18 cellular contexts compared by ENCODE assay signal in the genomic region with DNA sequence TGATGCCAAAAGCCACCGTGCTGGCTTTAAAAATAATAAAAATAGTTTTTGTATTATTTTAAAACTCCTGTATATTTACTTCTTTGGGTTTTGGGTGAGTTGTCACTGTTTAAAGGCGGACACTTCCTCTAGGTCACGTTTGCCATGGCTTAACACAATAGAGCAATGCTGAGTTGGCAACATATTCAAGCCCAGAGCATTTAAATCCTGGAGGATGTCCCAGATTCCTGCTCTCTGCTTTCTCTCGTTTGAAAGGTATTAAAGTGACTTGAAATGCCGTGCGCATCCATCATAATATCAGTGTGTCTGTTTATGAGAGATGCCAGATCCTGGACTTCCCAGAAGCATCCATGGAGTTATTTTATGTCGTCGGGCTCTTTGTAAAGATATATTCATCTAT.
DNase-seq lines count a peak whose midpoint lies in the region; FAIRE-seq and TF ChIP-seq lines count a peak whose summit lies in the region.
"Had no signal": no experiment of that assay in that cellular context is flagged by ENCODE, and none has a peak within 500 bp of the region (broad histone marks: within the 10 kb centered on the region; RNA-seq: fewer than 3 reads in every experiment).

No MANE protein-coding gene starts in this region.

- DNase-seq in G401 (ENCODE audit: low spot score) (peak; percentile 45), astrocyte of the cerebellum (ENCODE audit: low read depth) (peak; percentile 22), endothelial cell of umbilical vein (ENCODE audit: low read depth, low spot score) (peak; percentile 39), lung microvascular endothelial cell (ENCODE audit: low read depth in 2 of 2) (peak; percentile 50 to 83), posterior cingulate gyrus (no peak), NCI-H1436 (lab: John Stamatoyannopoulos, UW) (no peak), NCI-H1694 treated with DMSO at 0.1 percent for 48 hours (lab: John Stamatoyannopoulos, UW) (no peak)
- DNase-seq: CD8-positive, alpha-beta memory T cell; DMS79 treated with DMSO at 0.1 percent for 48 hours; GOT3; KBM-7; NCI-H1048; NCI-H146; NCI-H2081 treated with DMSO at 0.1 percent for 48 hours; NCI-H510A; NCI-H774 had no signal

- dilution Hi-C loops in endothelial cell of umbilical vein (cut with MboI; ENCODE audit: extremely low pct_ligation_motif_present, low sequenced_read_pairs) = no loop called here

- H4K20me1 ChIP-seq in endothelial cell of umbilical vein (replicated peaks; ENCODE audit: control insufficient read depth, extremely low read depth, insufficient read depth, low read length) = no peaks in the 10 kb centered on the region

- H3K4me1 ChIP-seq in endothelial cell of umbilical vein (ENCODE audit: control insufficient read depth, extremely low read depth, insufficient read depth, low read length) = no peaks in the 10 kb centered on the region
- H3K4me1 ChIP-seq: A549 had no signal

- in situ Hi-C loops in G401 (cut with HindIII; ENCODE audit: low sequenced_read_pairs) = no loop called here
- in situ Hi-C loops in astrocyte of the cerebellum (cut with HindIII; ENCODE audit: low sequenced_read_pairs) = no loop called here

- no peaks in the 10 kb centered on the region for H3K36me3 ChIP-seq in endothelial cell of umbilical vein (ENCODE audit: control insufficient read depth in 2 of 2, extremely low read depth in 1 of 2, insufficient read depth in 2 of 2, low read length in 2 of 2)

- H3K9ac ChIP-seq in endothelial cell of umbilical vein (replicated peaks; ENCODE audit: extremely low read depth, insufficient read depth, low read length) = no peak overlapping the region
- H3K9ac ChIP-seq: BLaER1 treated with 17β-estradiol and CSF1 and Interleukin-3, amounts not matched to agents 10 nM and 100 nM had no signal

- intact Hi-C loops in endothelial cell of umbilical vein (cut with micrococcal nuclease) = no loop called here
- intact Hi-C loops in posterior cingulate gyrus (cut with DNase I) = loop anchor here (10.0 kb wide), 1 partner anchor 98 kb away; no protein-coding TSS in a partner anchor

- H3K4me2 ChIP-seq in endothelial cell of umbilical vein (ENCODE audit: insufficient read depth, low read length) = no peak overlapping the region
- H3K4me2 ChIP-seq: A549; BLaER1 treated with 17β-estradiol and CSF1 and Interleukin-3, amounts not matched to agents 10 nM and 100 nM had no signal

- H3K9me1 ChIP-seq in endothelial cell of umbilical vein (replicated peaks; ENCODE audit: control insufficient read depth, extremely low read depth, insufficient read depth, low read length) = no peaks in the 10 kb centered on the region

- CTCF ChIA-PET in endothelial cell of umbilical vein (lab: Charles Lee) = interaction anchor here (4.2 kb wide), 1 partner anchor 11 kb away, joined by 29 read pairs; no protein-coding TSS in a partner anchor

- no peak for TF ChIP-seq POLR2A in endothelial cell of umbilical vein (IDR thresholded peaks at IDR 0.05; ENCODE audit: low read depth, low read length)

- TF ChIP-seq CTCF in astrocyte of the cerebellum (IDR thresholded peaks at IDR 0.05; ENCODE audit: low read depth, low read length, missing control alignments) = no peak
- no peak for TF ChIP-seq CTCF in endothelial cell of umbilical vein (IDR thresholded peaks at IDR 0.05; ENCODE audit: extremely low read depth in 1 of 2, insufficient read depth in 1 of 2, low read depth in 1 of 2, low read length in 2 of 2)

- BruUV-seq in endothelial cell of umbilical vein (replicated peaks; lab: Mats Ljungman, UMichigan) = no TSS peak

- no peaks in the 10 kb centered on the region for H3K27me3 ChIP-seq in endothelial cell of umbilical vein (ENCODE audit: control insufficient read depth in 2 of 2, insufficient read depth in 2 of 2, low read length in 2 of 2)
- H3K27me3 ChIP-seq: BLaER1 treated with 17β-estradiol and CSF1 and Interleukin-3, amounts not matched to agents 10 nM and 100 nM had no signal

- no peak overlapping the region for H2AFZ ChIP-seq in endothelial cell of umbilical vein (ENCODE audit: low read depth, low read length)

- H3K4me3 ChIP-seq in astrocyte of the cerebellum (ENCODE audit: low read depth, low read length) (no peak overlapping the region), endothelial cell of umbilical vein (replicated peaks in 1 of 3; ENCODE audit: insufficient read depth in 1 of 3, low read depth in 1 of 3, low read length in 3 of 3) (no peak overlapping the region)
- H3K4me3 ChIP-seq: A549; BLaER1 treated with 17β-estradiol and CSF1 and Interleukin-3, amounts not matched to agents 10 nM and 100 nM had no signal

- FAIRE-seq in endothelial cell of umbilical vein (lab: Jason Lieb, UNC) = peak; percentile 80
- FAIRE-seq: A549 had no signal

- POLR2A ChIA-PET in endothelial cell of umbilical vein (lab: Charles Lee) = no interaction called here

- no peaks in the 10 kb centered on the region for H3K79me2 ChIP-seq in endothelial cell of umbilical vein (ENCODE audit: control insufficient read depth, insufficient read depth, low read length)

- no peaks in the 10 kb centered on the region for H3K9me3 ChIP-seq in endothelial cell of umbilical vein (replicated peaks; ENCODE audit: control insufficient read depth, insufficient read depth, low read length)
- H3K9me3 ChIP-seq: A549; BLaER1 treated with 17β-estradiol and CSF1 and Interleukin-3, amounts not matched to agents 10 nM and 100 nM had no signal

- H3K27ac ChIP-seq in endothelial cell of umbilical vein (ENCODE audit: insufficient read depth, low read depth, low read length) = no peak overlapping the region
- H3K27ac ChIP-seq: A549; BLaER1 treated with 17β-estradiol and CSF1 and Interleukin-3, amounts not matched to agents 10 nM and 100 nM had no signal

TF ChIP-seq in endothelial cell of umbilical vein, 7 proteins besides CTCF, POLR2A, EP300 and RAD21:
- no peak for TF ChIP-seq EZH2 (IDR thresholded peaks at IDR 0.05; ENCODE audit: borderline replicate concordance, low read depth, low read length, severe bottlenecking)
- no peak for TF ChIP-seq FOS (IDR thresholded peaks at IDR 0.05; ENCODE audit: borderline replicate concordance, insufficient read depth, low read length)
- TF ChIP-seq GATA2 (IDR thresholded peaks at IDR 0.05; ENCODE audit: insufficient read depth, insufficient read length, low read depth, low read length) = no peak
- TF ChIP-seq MYC (IDR thresholded peaks at IDR 0.05; ENCODE audit: low read depth, low read length) = no peak
- TF ChIP-seq POLR2AphosphoS5 (IDR thresholded peaks at IDR 0.05; ENCODE audit: insufficient read depth, low read depth, low read length) = no peak
- TF ChIP-seq, protein P1, sequence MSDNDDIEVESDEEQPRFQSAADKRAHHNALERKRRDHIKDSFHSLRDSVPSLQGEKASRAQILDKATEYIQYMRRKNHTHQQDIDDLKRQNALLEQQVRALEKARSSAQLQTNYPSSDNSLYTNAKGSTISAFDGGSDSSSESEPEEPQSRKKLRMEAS (IDR thresholded peaks at IDR 0.05; ENCODE audit: insufficient read depth, insufficient read length) = no peak
- TF ChIP-seq JUN (IDR thresholded peaks at IDR 0.05; ENCODE audit: borderline replicate concordance, insufficient read depth, insufficient read length, low read depth) = no peak

Comparison
In these comparisons a context has a peak if more than half of its experiments do, and no peak if none do; other contexts are left out.
1. DNase-seq: peak in G401 (single experiment), astrocyte of the cerebellum (single experiment), endothelial cell of umbilical vein (single experiment) and lung microvascular endothelial cell (2 of 2); none in posterior cingulate gyrus (0 of 10), NCI-H1436 (single experiment) and NCI-H1694 treated with DMSO at 0.1 percent for 48 hours (single experiment).